Comparison of ENCODE assay signal across 8 cellular contexts in genomic region chr6:36914227-36914794, GRCh38. TPM values are rescaled to one million over a fixed set of nuclear protein-coding genes. Genes with fewer than 3 reads are reported as not detected.
A peak's percentile ranks its signal among the peaks of the same experiment; 100 is the strongest.
DNase-seq lines count a peak whose midpoint lies in the region; ATAC-seq and TF ChIP-seq lines count a peak whose summit lies in the region.

No MANE protein-coding gene starts in this region.

- intact Hi-C loops in body of pancreas (cut with DNase I) = no loop called here

- H3K4me1 ChIP-seq in body of pancreas (peaks cover 19% of the 10 kb centered on the region), gastroesophageal sphincter (peaks cover 0 to 33% (median 13%) of the 10 kb centered on the region in 3 donors)

- peak; percentile 89 for ATAC-seq in body of pancreas
- no peak for ATAC-seq in HG02571 (IDR thresholded peaks at IDR 0.05; ENCODE audit: unreplicated experiment)
- no peak for ATAC-seq in gastroesophageal sphincter
- no peak for ATAC-seq in HG03354 (IDR thresholded peaks at IDR 0.05; ENCODE audit: poor library complexity, severe bottlenecking, unreplicated experiment)
- no peak for ATAC-seq in GM19463 (IDR thresholded peaks at IDR 0.05; ENCODE audit: unreplicated experiment)

- no peak for TF ChIP-seq POLR2A in body of pancreas (IDR thresholded peaks at IDR 0.05)
- TF ChIP-seq POLR2A in gastroesophageal sphincter (IDR thresholded peaks at IDR 0.05) = no peak

- DNase-seq in COLO668 (lab: John Stamatoyannopoulos, UW; ENCODE audit: unreplicated experiment) = peak; percentile 12
- DNase-seq in NCI-H2196 (lab: John Stamatoyannopoulos, UW; ENCODE audit: unreplicated experiment) = peak; percentile 68
- DNase-seq in body of pancreas = peak; percentile 69 to 89 (median 76)
- peak; percentile 68 to 73 for DNase-seq in lung microvascular endothelial cell (ENCODE audit: low read depth in 2 of 2)

- no peaks in the 10 kb centered on the region for H3K27me3 ChIP-seq in body of pancreas
- H3K27me3 ChIP-seq in gastroesophageal sphincter = no peaks in the 10 kb centered on the region

- TF ChIP-seq CTCF in body of pancreas (IDR thresholded peaks at IDR 0.05) (peak in 5 of 7 experiments; percentile 32 to 57 (median 47)), gastroesophageal sphincter (IDR thresholded peaks at IDR 0.05) (no peak)

- H3K27ac ChIP-seq in body of pancreas (peak overlapping the region; percentile 19 to 58 (median 42)), gastroesophageal sphincter (no peak overlapping the region)

- H3K9me3 ChIP-seq in body of pancreas (no peaks in the 10 kb centered on the region), gastroesophageal sphincter (no peaks in the 10 kb centered on the region)

- H3K4me3 ChIP-seq in body of pancreas (no peak overlapping the region), gastroesophageal sphincter (no peak overlapping the region)

- H3K36me3 ChIP-seq in body of pancreas (replicated peaks in 1 of 2; ENCODE audit: insufficient read depth in 1 of 2, low read depth in 2 of 2) (peaks cover 0 to 2% of the 10 kb centered on the region in 2 donors), gastroesophageal sphincter (peaks cover 0 to 91% of the 10 kb centered on the region in 2 donors)

- no peak for TF ChIP-seq EP300 in gastroesophageal sphincter (IDR thresholded peaks at IDR 0.05)

- WGBS in body of pancreas, 2 donors = 64 to 69% methylated on average over 10 of the region's 10 CpGs
- WGBS in gastroesophageal sphincter (ENCODE audit: low coverage in 1 of 2), 2 donors = 50 to 62% methylated on average over 3 to 6 of the region's 10 CpGs

RNA-seq across cellular contexts. Expression of gene C6orf89, which starts 28.6 kb away (rescaled TPM):
- total RNA-seq in body of pancreas = 10 to 100 TPM; 16.5 to 25.7 TPM
- total RNA-seq in lung microvascular endothelial cell = 14.8 and 21.2 TPM in 2 replicates
- total RNA-seq in gastroesophageal sphincter = 10 to 100 TPM; 62.1 to 73.8 (median 69.8) TPM

RNA-seq across cellular contexts. Expression of gene PPIL1, which starts 39.7 kb away (rescaled TPM):
- total RNA-seq in body of pancreas = 1 to 10 TPM; 5.9 to 6.5 TPM
- total RNA-seq in lung microvascular endothelial cell = 20.4 and 20.7 TPM in 2 replicates
- total RNA-seq in gastroesophageal sphincter = 10 to 100 TPM; 13.5 to 28.5 (median 24.0) TPM

RNA-seq across cellular contexts. Expression of gene PI16, which starts 40.2 kb away (rescaled TPM):
- total RNA-seq in body of pancreas (1 to 10 TPM in 1 of 2 donors, under 1 TPM in 1; 0.33 to 3.1 TPM), lung microvascular endothelial cell (0.22 TPM in 1 of 2 replicates, not detected in the other), gastroesophageal sphincter (10 to 100 TPM; 21.6 to 53.5 (median 44.9) TPM)

Comparison
In these comparisons a context has a peak if more than half of its experiments do, and no peak if none do; other contexts are left out.
1. DNase-seq: peak in every context shown above with its lines; median percentile 76 in body of pancreas; 70 in lung microvascular endothelial cell; 68 in NCI-H2196; 12 in COLO668.
2. H3K27ac ChIP-seq: peak in body of pancreas (4 of 4); none in gastroesophageal sphincter (0 of 4).
3. CTCF ChIP-seq: peak in body of pancreas (5 of 7); none in gastroesophageal sphincter (0 of 4).
4. RNA of gene PI16, which starts 40.2 kb away (total RNA-seq): 21.6 to 53.5 TPM in gastroesophageal sphincter; 0.33 to 3.1 TPM in body of pancreas and 0.22 TPM in lung microvascular endothelial cell; every median in the first group is over 4 times any median in the second.